Comparison of ENCODE assay signal across 8 cellular contexts in the genomic region with DNA sequence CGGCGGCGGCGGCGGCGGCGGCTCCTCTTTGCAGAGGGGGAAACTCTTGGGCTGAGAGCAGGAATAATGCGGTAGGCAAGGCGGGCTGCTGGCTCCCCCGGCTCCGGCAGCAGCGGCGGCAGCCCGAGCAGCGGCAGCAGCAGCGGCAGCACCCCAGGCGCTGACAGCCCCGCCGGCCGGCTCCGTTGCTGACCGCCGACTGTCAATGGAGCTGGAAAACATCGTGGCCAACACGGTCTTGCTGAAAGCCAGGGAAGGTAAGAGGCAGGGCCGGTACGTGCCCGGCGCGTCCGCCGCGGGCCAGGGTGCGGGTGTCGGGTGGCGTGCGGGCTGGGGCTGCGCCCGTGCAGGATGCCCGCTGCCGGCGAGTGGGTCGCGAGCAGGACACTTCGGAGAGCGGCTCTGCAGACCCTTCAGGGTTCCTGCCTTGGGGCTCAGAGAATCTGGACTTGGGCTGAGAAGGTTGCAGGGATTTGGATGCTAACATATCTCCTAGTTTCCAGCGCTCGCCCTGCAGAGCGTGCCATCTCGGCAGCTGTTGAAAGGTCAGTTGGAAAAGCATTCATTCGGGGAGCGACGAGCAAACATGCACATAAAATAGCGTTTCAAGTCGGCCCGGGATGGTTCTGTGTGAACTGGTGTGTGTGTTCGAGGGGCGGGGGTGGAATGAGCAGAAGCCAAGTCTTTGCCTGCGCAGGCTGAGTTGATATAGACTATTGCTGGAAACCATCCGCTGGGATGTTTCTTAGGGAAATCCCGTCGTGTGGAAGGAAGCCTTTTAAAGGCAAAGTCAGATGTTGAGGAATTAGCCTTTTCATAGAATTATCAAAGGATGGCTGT. TPM values are rescaled to one million over a fixed set of nuclear protein-coding genes. Genes with fewer than 3 reads are reported as not detected.
A peak's percentile ranks its signal among the peaks of the same experiment; 100 is the strongest.
DNase-seq lines count a peak whose midpoint lies in the region; ATAC-seq and TF ChIP-seq lines count a peak whose summit lies in the region.

No MANE protein-coding gene starts in this region.

- H3K4me1 ChIP-seq in ES-I3 (ENCODE audit: insufficient read depth, low read length) (peaks cover 31% of the 10 kb centered on the region), thyroid gland (peaks cover 39% of the 10 kb centered on the region in 2 donors)

- in situ Hi-C loops in GM13976 (cut with MboI; ENCODE audit: low sequenced_read_pairs, unreplicated experiment) = no loop called here

- intact Hi-C loops in thyroid gland (cut with DNase I) = loop anchor here (2.0 to 5.0 kb wide), 2 partner anchors 109 to 207 kb away; no protein-coding TSS in a partner anchor

- 0 to 2% methylated on average over 24 to 43 of the region's 62 CpGs for WGBS in thyroid gland, 2 donors

- TF ChIP-seq POLR2A in thyroid gland (IDR thresholded peaks at IDR 0.05) = no peak

- no peaks in the 10 kb centered on the region for H3K36me3 ChIP-seq in ES-I3 (ENCODE audit: insufficient read depth, low read length)
- H3K36me3 ChIP-seq in thyroid gland = no peaks in the 10 kb centered on the region

- no peaks in the 10 kb centered on the region for H3K27me3 Mint-ChIP-seq in activated T-helper 17 cell treated with anti-CD3 and anti-CD28 coated beads, Interleukin-2, amount 50 U/mL, for 72 hours
- H3K27me3 Mint-ChIP-seq in naive B cell = no peaks in the 10 kb centered on the region

- peak overlapping the region; percentile 61; the same call in 1 of the 2 replicates for H3K9ac ChIP-seq in ES-I3 (ENCODE audit: low read depth, low read length)

- H3K9me3 ChIP-seq in ES-I3 (ENCODE audit: control insufficient read depth, insufficient read depth, low read length) = no peaks in the 10 kb centered on the region
- no peaks in the 10 kb centered on the region for H3K9me3 ChIP-seq in thyroid gland

- DNase-seq in NCI-H526 treated with DMSO at 0.1 percent for 48 hours (lab: John Stamatoyannopoulos, UW) (peak; percentile 12), fibroblast of mammary gland (ENCODE audit: low read depth) (peak; percentile 64), naive B cell (no peak), thyroid gland (peak; percentile 53 to 54), GM13976 (ENCODE audit: low spot score) (no peak)

- H3K36me3 Mint-ChIP-seq in activated T-helper 17 cell treated with anti-CD3 and anti-CD28 coated beads, Interleukin-2, amount 50 U/mL, for 72 hours (ENCODE audit: low read depth) = peaks cover 6% of the 10 kb centered on the region
- no peaks in the 10 kb centered on the region for H3K36me3 Mint-ChIP-seq in naive B cell

- peak overlapping the region; percentile 92 for H3K27ac Mint-ChIP-seq in activated T-helper 17 cell treated with anti-CD3 and anti-CD28 coated beads, Interleukin-2, amount 50 U/mL, for 72 hours
- peak overlapping the region; percentile 93 to 99 (median 96) for H3K27ac Mint-ChIP-seq in naive B cell

- H3K4me3 Mint-ChIP-seq in activated T-helper 17 cell treated with anti-CD3 and anti-CD28 coated beads, Interleukin-2, amount 50 U/mL, for 72 hours = peak overlapping the region; percentile 85
- H3K4me3 Mint-ChIP-seq in naive B cell = peak overlapping the region; percentile 88 to 99 (median 94)

- H3K4me3 ChIP-seq in fibroblast of mammary gland (ENCODE audit: control insufficient read depth, low read depth, low read length) (peak overlapping the region; percentile 79), thyroid gland (replicated peaks in 1 of 3) (peak overlapping the region in 2 of 3 donors; percentile 29 to 63)

- H3K27me3 ChIP-seq in thyroid gland = no peaks in the 10 kb centered on the region

- TF ChIP-seq CTCF in fibroblast of mammary gland (conservative IDR thresholded peaks at IDR 0.05; ENCODE audit: control insufficient read depth, insufficient read depth, low read depth, low read length) (no peak), thyroid gland (IDR thresholded peaks at IDR 0.05) (no peak), GM13976 (IDR thresholded peaks at IDR 0.05; ENCODE audit: borderline replicate concordance, control extremely low read depth, extremely low read depth, insufficient read depth, missing control alignments) (no peak)

- H3K27ac ChIP-seq in thyroid gland = peak overlapping the region; percentile 53 to 97 (median 95)

- H3K4me1 Mint-ChIP-seq in activated T-helper 17 cell treated with anti-CD3 and anti-CD28 coated beads, Interleukin-2, amount 50 U/mL, for 72 hours = peaks cover 28% of the 10 kb centered on the region
- peaks cover 35 to 45% (median 42%) of the 10 kb centered on the region in 3 donors for H3K4me1 Mint-ChIP-seq in naive B cell

- H3K9me3 Mint-ChIP-seq in activated T-helper 17 cell treated with anti-CD3 and anti-CD28 coated beads, Interleukin-2, amount 50 U/mL, for 72 hours = no peaks in the 10 kb centered on the region
- H3K9me3 Mint-ChIP-seq in naive B cell = no peaks in the 10 kb centered on the region

- ATAC-seq in HG02571 (IDR thresholded peaks at IDR 0.05; ENCODE audit: unreplicated experiment) = peak; percentile 5
- peak; percentile 1 for ATAC-seq in activated T-helper 17 cell treated with anti-CD3 and anti-CD28 coated beads, Interleukin-2, amount 50 U/mL, for 72 hours (replicated peaks)
- ATAC-seq in naive B cell (ENCODE audit: low read depth in 2 of 2) = no peak

RNA-seq across cellular contexts. Expression of a gene that starts 0.6 kb away (rescaled TPM):
- 10 to 100 TPM; 18.9 to 28.2 TPM for total RNA-seq in activated T-helper 17 cell treated with anti-CD3 and anti-CD28 coated beads, Interleukin-2, amount 50 U/mL, for 72 hours
- 10 to 100 TPM in 4 of 6 donors, 1 to 10 TPM in 2; 7.2 to 24.6 (median 13.7) TPM for polyA plus RNA-seq in naive B cell (ENCODE audit: low read depth in 6 of 6)
- total RNA-seq in thyroid gland = 10 to 100 TPM in 3 of 4 donors, 1 to 10 TPM in 1; 9.2 to 27.3 (median 15.0) TPM

RNA-seq across cellular contexts. Expression of a gene that starts 29.3 kb away (rescaled TPM):
- total RNA-seq in activated T-helper 17 cell treated with anti-CD3 and anti-CD28 coated beads, Interleukin-2, amount 50 U/mL, for 72 hours = 100 to 1,000 TPM; 141 to 239 TPM
- 10 to 100 TPM; 32.2 to 63.0 (median 54.7) TPM for polyA plus RNA-seq in naive B cell (ENCODE audit: low read depth in 6 of 6)
- 100 to 1,000 TPM; 137 to 299 (median 243) TPM for total RNA-seq in thyroid gland

RNA-seq across cellular contexts. Expression of a gene that starts 42.4 kb away (rescaled TPM):
- 10 to 100 TPM; 20.4 to 38.7 TPM for total RNA-seq in activated T-helper 17 cell treated with anti-CD3 and anti-CD28 coated beads, Interleukin-2, amount 50 U/mL, for 72 hours
- 10 to 100 TPM; 11.0 to 17.1 (median 13.9) TPM for polyA plus RNA-seq in naive B cell (ENCODE audit: low read depth in 6 of 6)
- total RNA-seq in thyroid gland = 10 to 100 TPM; 17.8 to 88.3 (median 36.3) TPM

Comparison
In these comparisons a context has a peak if more than half of its experiments do, and no peak if none do; other contexts are left out.
1. ATAC-seq: peak in HG02571 (single experiment) and activated T-helper 17 cell treated with anti-CD3 and anti-CD28 coated beads, Interleukin-2, amount 50 U/mL, for 72 hours (single experiment); none in naive B cell (0 of 2).
2. DNase-seq: peak in NCI-H526 treated with DMSO at 0.1 percent for 48 hours (single experiment), fibroblast of mammary gland (single experiment) and thyroid gland (2 of 2); none in naive B cell (single experiment) and GM13976 (single experiment).